9 cellular contexts compared by ENCODE assay signal in the genomic region with DNA sequence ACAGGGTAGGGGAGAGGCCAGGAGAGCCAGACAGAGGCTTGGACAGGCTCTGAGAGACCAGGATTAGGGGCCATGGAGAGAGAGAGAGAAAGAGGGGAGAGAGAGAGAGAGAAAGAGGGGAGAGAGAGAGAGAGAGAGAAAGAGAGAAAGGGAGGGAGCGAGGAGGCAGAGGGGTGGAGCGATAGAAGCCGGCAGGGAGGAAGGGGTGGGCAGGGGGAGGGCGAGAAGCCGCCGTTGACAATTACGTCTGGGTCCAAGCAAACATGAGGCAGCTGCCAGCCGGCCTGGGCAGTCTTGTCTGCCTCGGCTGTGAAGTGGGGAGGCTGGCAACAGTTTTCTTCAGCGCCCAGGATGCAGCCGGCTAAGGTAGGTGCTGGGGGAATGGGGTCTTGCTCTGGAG. TPM values are rescaled to one million over a fixed set of nuclear protein-coding genes. Genes with fewer than 3 reads are reported as not detected.
A peak's percentile ranks its signal among the peaks of the same experiment; 100 is the strongest.
DNase-seq lines count a peak whose midpoint lies in the region; ATAC-seq and TF ChIP-seq lines count a peak whose summit lies in the region.
"Had no signal": no experiment of that assay in that cellular context is flagged by ENCODE, and none has a peak within 500 bp of the region (broad histone marks: within the 10 kb centered on the region; RNA-seq: fewer than 3 reads in every experiment).

A gene (plus strand): TSS at position 260 of the 400 bp plus-strand sequence. CDS start 92 bp downstream, at position 352.

- DNase-seq in cardiac muscle cell (ENCODE audit: low read depth in 1 of 2, low spot score in 1 of 2) (peak; percentile 44 to 47), Right ventricle myocardium inferior (ENCODE audit: missing footprints) (no peak), SK-N-DZ (ENCODE audit: low spot score) (peak; percentile 12), inferior parietal cortex (ENCODE audit: extremely low spot score) (peak; percentile 20), tibial nerve (ENCODE audit: low spot score in 2 of 2) (no peak), UCSD-AML1 (lab: John Stamatoyannopoulos, UW; ENCODE audit: unreplicated experiment) (no peak), ascending aorta (ENCODE audit: low spot score in 2 of 2) (no peak), kidney tubule cell (ENCODE audit: low spot score) (no peak)

- H3K36me3 ChIP-seq in cardiac muscle cell (no peaks in the 10 kb centered on the region), tibial nerve (peaks cover 0 to 13% (median 0%) of the 10 kb centered on the region in 3 donors), ascending aorta (no peaks in the 10 kb centered on the region)

- no peak for TF ChIP-seq CTCF in cardiac muscle cell (IDR thresholded peaks at IDR 0.05; ENCODE audit: low read depth, low read length)
- TF ChIP-seq CTCF in tibial nerve (IDR thresholded peaks at IDR 0.05): no peak
- no peak for TF ChIP-seq CTCF in ascending aorta (IDR thresholded peaks at IDR 0.05)

- WGBS in tibial nerve, 2 donors: 3 to 4% methylated on average over 11 of the region's 11 CpGs

- TF ChIP-seq EP300 in tibial nerve (IDR thresholded peaks at IDR 0.05): no peak

- H3K9me3 ChIP-seq in cardiac muscle cell (ENCODE audit: low read depth) (no peaks in the 10 kb centered on the region), tibial nerve (peaks cover 0 to 13% (median 0%) of the 10 kb centered on the region in 4 donors), ascending aorta (no peaks in the 10 kb centered on the region)

- TF ChIP-seq POLR2A in tibial nerve (IDR thresholded peaks at IDR 0.05): no peak

- H3K27ac ChIP-seq in cardiac muscle cell (no peak within 1 kb of the TSS), tibial nerve (no peak within 1 kb of the TSS), ascending aorta (peak within 1 kb of the TSS in 1 of 2 donors; percentile 27)

- H3K4me3 ChIP-seq in cardiac muscle cell: no peak within 1 kb of the TSS
- H3K4me3 ChIP-seq in tibial nerve: no peak within 1 kb of the TSS
- peak within 1 kb of the TSS in 1 of 2 donors; percentile 57 for H3K4me3 ChIP-seq in ascending aorta

- intact Hi-C loops in Right ventricle myocardium inferior (cut with DNase I) (no loop called here), ascending aorta (cut with DNase I) (no loop called here)

- H3K27me3 ChIP-seq in cardiac muscle cell: no peaks in the 10 kb centered on the region
- peaks cover 0 to 32% of the 10 kb centered on the region in 2 donors for H3K27me3 ChIP-seq in tibial nerve
- H3K27me3 ChIP-seq in ascending aorta: no peaks in the 10 kb centered on the region

- ATAC-seq in Right ventricle myocardium inferior: no peak

- H3K4me1 ChIP-seq in cardiac muscle cell (ENCODE audit: low read depth) (no peaks in the 10 kb centered on the region), tibial nerve (no peaks in the 10 kb centered on the region), ascending aorta (no peaks in the 10 kb centered on the region)

RNA-seq across cellular contexts. Expression of the gene that starts here (rescaled TPM):
- total RNA-seq in cardiac muscle cell (3.6 and 5.2 TPM in 2 replicates), Right ventricle myocardium inferior (8.7 TPM), tibial nerve (10 to 100 TPM; 35.1 to 90.8 (median 50.2) TPM), ascending aorta (5.2 TPM)
- 1.2 and 2.6 TPM in 2 replicates for polyA plus RNA-seq in cardiac muscle cell
- 0.94 TPM in 1 of 2 replicates, not detected in the other for polyA plus RNA-seq in SK-N-DZ (2014; cell fraction: cytosol; rRNA removed)
- polyA plus RNA-seq in SK-N-DZ (2014; cell fraction: nucleus; rRNA removed): 3.4 TPM in 1 of 2 replicates, not detected in the other
- total RNA-seq: T-helper 2 cell treated with Interferon-gamma antibody and Interleukin-4, amounts not matched to agents 100 ng/mL and 5 ng/mL, for 36 hours had no signal

Comparison
In these comparisons a context has a peak if more than half of its experiments do, and no peak if none do; other contexts are left out.
1. DNase-seq: peak in cardiac muscle cell (2 of 2), SK-N-DZ (single experiment) and inferior parietal cortex (single experiment); none in Right ventricle myocardium inferior (single experiment), tibial nerve (0 of 2), UCSD-AML1 (single experiment), ascending aorta (0 of 2) and kidney tubule cell (single experiment).